In genomic region chr2:152100961-152101360, GRCh38 we compare ENCODE assay signal across 8 cellular contexts.
"Had no signal": no experiment of that assay in that cellular context is flagged by ENCODE, and none has a peak within 500 bp of the region (broad histone marks: within the 10 kb centered on the region; RNA-seq: fewer than 3 reads in every experiment).

No MANE protein-coding gene starts in this region.

- DNase-seq: GM23248, GOT3, H9, IMR-90, KG1 had no signal

- H3K9me3 Mint-ChIP-seq: H9 had no signal

- H3K27ac ChIP-seq: GM23248 had no signal

- H2AFZ ChIP-seq: GM23248 had no signal

- H3K9ac ChIP-seq: GM23248 had no signal

- H3K4me3 ChIP-seq: GM23248, K562 had no signal

- H3K27ac Mint-ChIP-seq: H9 had no signal

- FAIRE-seq: H54, HTR-8/SVneo, K562 had no signal
